In genomic region chr11:130390071-130390758, GRCh38 we compare ENCODE assay signal across 8 cellular contexts. TPM values are rescaled to one million over a fixed set of nuclear protein-coding genes. Genes with fewer than 3 reads are reported as not detected.
DNase-seq lines count a peak whose midpoint lies in the region; ATAC-seq and TF ChIP-seq lines count a peak whose summit lies in the region.
"Had no signal": no experiment of that assay in that cellular context is flagged by ENCODE, and none has a peak within 500 bp of the region (broad histone marks: within the 10 kb centered on the region; RNA-seq: fewer than 3 reads in every experiment).

No MANE protein-coding gene starts in this region.

- TF ChIP-seq EP300 in sigmoid colon (IDR thresholded peaks at IDR 0.05): peak; percentile 26 to 92 (median 75)

- H3K36me3 ChIP-seq in sigmoid colon (no peaks in the 10 kb centered on the region), vagina (no peaks in the 10 kb centered on the region)

- no peak overlapping the region for H3K4me3 ChIP-seq in HL-60 (replicated peaks; ENCODE audit: insufficient read depth, low read length)
- no peak overlapping the region for H3K4me3 ChIP-seq in sigmoid colon
- no peak overlapping the region for H3K4me3 ChIP-seq in vagina

- H3K27me3 ChIP-seq in HL-60 (ENCODE audit: insufficient read depth, poor library complexity, severe bottlenecking) (peaks cover 13% of the 10 kb centered on the region), sigmoid colon (no peaks in the 10 kb centered on the region), vagina (no peaks in the 10 kb centered on the region)

- CTCF ChIA-PET in activated CD8-positive, alpha-beta T cell treated with anti-CD3 and anti-CD28 coated beads for 36 hours (lab: Charles Lee): interaction anchor here (0.9 kb wide), 2 partner anchors 43 to 178 kb away, joined by 3 read pairs; no protein-coding TSS in a partner anchor
- CTCF ChIA-PET in GM10248 (lab: Yijun Ruan, JAX): no interaction called here

- no peak overlapping the region for H3K27ac ChIP-seq in HL-60 (replicated peaks)
- peak overlapping the region; percentile 66 to 78 (median 76) for H3K27ac ChIP-seq in sigmoid colon
- no peak overlapping the region for H3K27ac ChIP-seq in vagina

- H3K27me3 Mint-ChIP-seq in activated CD8-positive, alpha-beta T cell treated with anti-CD3 and anti-CD28 coated beads for 36 hours: no peaks in the 10 kb centered on the region

- no peaks in the 10 kb centered on the region for H3K9me3 Mint-ChIP-seq in activated CD8-positive, alpha-beta T cell treated with anti-CD3 and anti-CD28 coated beads for 36 hours

- H3K9me3 ChIP-seq in sigmoid colon: no peaks in the 10 kb centered on the region
- H3K9me3 ChIP-seq in vagina: no peaks in the 10 kb centered on the region

- H3K4me1 ChIP-seq in sigmoid colon (peaks cover 0 to 50% (median 44%) of the 10 kb centered on the region in 4 donors), vagina (peaks cover 5% of the 10 kb centered on the region)

- DNase-seq in HL-60 (ENCODE audit: low read depth in 1 of 2, low spot score in 1 of 2): no peak
- DNase-seq in SHP77 treated with DMSO at 0.1 percent for 48 hours (lab: John Stamatoyannopoulos, UW): peak; percentile 2
- peak; percentile 31 for DNase-seq in glomerular visceral epithelial cell (ENCODE audit: extremely low spot score)
- no peak for DNase-seq in sigmoid colon
- no peak for DNase-seq in vagina (ENCODE audit: extremely low spot score in 2 of 2)
- DNase-seq in activated CD8-positive, alpha-beta T cell treated with anti-CD3 and anti-CD28 coated beads for 36 hours: no peak
- DNase-seq in GM10248 (ENCODE audit: extremely low spot score): no peak

- no peaks in the 10 kb centered on the region for H3K36me3 Mint-ChIP-seq in activated CD8-positive, alpha-beta T cell treated with anti-CD3 and anti-CD28 coated beads for 36 hours (ENCODE audit: low read depth)

- TF ChIP-seq POLR2A in sigmoid colon (IDR thresholded peaks at IDR 0.05) (no peak), vagina (IDR thresholded peaks at IDR 0.05) (no peak)

- H3K27ac Mint-ChIP-seq in activated CD8-positive, alpha-beta T cell treated with anti-CD3 and anti-CD28 coated beads for 36 hours: no peak overlapping the region

- H3K4me3 Mint-ChIP-seq in activated CD8-positive, alpha-beta T cell treated with anti-CD3 and anti-CD28 coated beads for 36 hours: no peak overlapping the region

- peaks cover 19% of the 10 kb centered on the region for H3K4me1 Mint-ChIP-seq in activated CD8-positive, alpha-beta T cell treated with anti-CD3 and anti-CD28 coated beads for 36 hours (ENCODE audit: low read depth)

- ATAC-seq in activated CD8-positive, alpha-beta T cell treated with anti-CD3 and anti-CD28 coated beads for 36 hours: no peak

- 13 to 45% methylated on average over 12 of the region's 12 CpGs for WGBS in sigmoid colon, 2 donors

- TF ChIP-seq CTCF in HL-60 (IDR thresholded peaks at IDR 0.05; ENCODE audit: insufficient read depth, low read length): peak; percentile 4
- TF ChIP-seq CTCF in sigmoid colon (IDR thresholded peaks at IDR 0.05): peak in 3 of 4 experiments; percentile 4 to 37 (median 35)
- no peak for TF ChIP-seq CTCF in vagina (IDR thresholded peaks at IDR 0.05)
- no peak for TF ChIP-seq CTCF in activated CD8-positive, alpha-beta T cell treated with anti-CD3 and anti-CD28 coated beads for 36 hours (IDR thresholded peaks at IDR 0.05)
- TF ChIP-seq CTCF in GM10248 (IDR thresholded peaks at IDR 0.05; ENCODE audit: control extremely low read depth, extremely low read depth, low read depth, missing control alignments): no peak

- intact Hi-C loops in sigmoid colon (cut with DNase I): loop anchor here (2.0 to 10.0 kb wide), 5 partner anchors 19 to 775 kb away; partner anchors contain the start of gene ZBTB44
- intact Hi-C loops in vagina (cut with DNase I): no loop called here
- intact Hi-C loops in activated CD8-positive, alpha-beta T cell treated with anti-CD3 and anti-CD28 coated beads for 36 hours (cut with micrococcal nuclease): no loop called here

- POLR2A ChIA-PET in activated CD8-positive, alpha-beta T cell treated with anti-CD3 and anti-CD28 coated beads for 36 hours (lab: Charles Lee): interaction anchor here (0.7 kb wide), 1 partner anchor 965 kb away, joined by 3 read pairs; no protein-coding TSS in a partner anchor
- POLR2A ChIA-PET in GM10248 (lab: Yijun Ruan, JAX): no interaction called here

RNA-seq across cellular contexts. Expression of gene ADAMTS8, which starts 38.2 kb away (rescaled TPM):
- total RNA-seq in sigmoid colon: 10 to 100 TPM in 1 of 4 donors, 1 to 10 TPM in 3; 3.5 to 11.9 (median 6.7) TPM
- polyA plus RNA-seq in sigmoid colon: 1 to 10 TPM in 1 of 3 donors, under 1 TPM in 1, not detected in 1; under 0.01 to 3.3 TPM
- total RNA-seq in vagina: 1.5 TPM
- total RNA-seq in activated CD8-positive, alpha-beta T cell treated with anti-CD3 and anti-CD28 coated beads for 36 hours: not detected
- total RNA-seq: T-helper 1 cell treated with Interleukin-12 subunit alpha and Interleukin-12 subunit beta and Interleukin-4 antibody, amounts not matched to agents 30 ng/mL and 1 ng/mL, for 36 hours had no signal

RNA-seq across cellular contexts. Expression of gene ADAMTS15, which starts 58.2 kb away (rescaled TPM):
- 1 to 10 TPM; 2.1 to 8.9 (median 3.2) TPM for total RNA-seq in sigmoid colon
- polyA plus RNA-seq in sigmoid colon: 1 to 10 TPM in 1 of 3 donors, under 1 TPM in 2; 0.46 to 6.1 (median 0.60) TPM
- 12.0 TPM for total RNA-seq in vagina
- not detected for total RNA-seq in activated CD8-positive, alpha-beta T cell treated with anti-CD3 and anti-CD28 coated beads for 36 hours
- total RNA-seq: T-helper 1 cell treated with Interleukin-12 subunit alpha and Interleukin-12 subunit beta and Interleukin-4 antibody, amounts not matched to agents 30 ng/mL and 1 ng/mL, for 36 hours had no signal

Comparison
In these comparisons a context has a peak if more than half of its experiments do, and no peak if none do; other contexts are left out.
1. DNase-seq: peak in SHP77 treated with DMSO at 0.1 percent for 48 hours (single experiment) and glomerular visceral epithelial cell (single experiment); none in HL-60 (0 of 2), sigmoid colon (single experiment), vagina (0 of 2), activated CD8-positive, alpha-beta T cell treated with anti-CD3 and anti-CD28 coated beads for 36 hours (single experiment) and GM10248 (single experiment).
2. H3K27ac ChIP-seq: peak in sigmoid colon (4 of 4); none in HL-60 (single experiment) and vagina (single experiment).
3. CTCF ChIP-seq: peak in HL-60 (single experiment) and sigmoid colon (3 of 4); none in vagina (0 of 3), activated CD8-positive, alpha-beta T cell treated with anti-CD3 and anti-CD28 coated beads for 36 hours (single experiment) and GM10248 (single experiment).